ENCODE assay signal across 10 cellular contexts in genomic region chr20:17679786-17680127, GRCh38. TPM values are rescaled to one million over a fixed set of nuclear protein-coding genes. Genes with fewer than 3 reads are reported as not detected.
DNase-seq lines count a peak whose midpoint lies in the region; TF ChIP-seq lines count a peak whose summit lies in the region.
"Had no signal": no experiment of that assay in that cellular context is flagged by ENCODE, and none has a peak within 500 bp of the region (broad histone marks: within the 10 kb centered on the region; RNA-seq: fewer than 3 reads in every experiment).

No MANE protein-coding gene starts in this region.

- H3K4me3 ChIP-seq in BJ (ENCODE audit: low read depth, low read length) (peak overlapping the region; percentile 92), MM.1S (ENCODE audit: low read length) (peak overlapping the region; percentile 95), dorsolateral prefrontal cortex (peak overlapping the region in 22 of 59 donors; percentile 60 to 86 (median 74))

- H3K27me3 ChIP-seq in BJ (ENCODE audit: control insufficient read depth, insufficient read depth, low read length) (peaks cover 6% of the 10 kb centered on the region), MM.1S (replicated peaks; ENCODE audit: insufficient read depth, low read length) (no peaks in the 10 kb centered on the region), dorsolateral prefrontal cortex (no peaks in the 10 kb centered on the region)

- H3K9ac ChIP-seq in MM.1S (ENCODE audit: low read length): peak overlapping the region; percentile 89

- peaks cover 30% of the 10 kb centered on the region for H3K36me3 Mint-ChIP-seq in nephron progenitor cell (ENCODE audit: low read depth)

- peaks cover 5% of the 10 kb centered on the region; the same call in 1 of the 2 replicates for H3F3A ChIP-seq in MM.1S (ENCODE audit: insufficient read depth, low read length)

- POLR2A ChIA-PET in BJ (lab: Charles Lee): no interaction called here

- no peak overlapping the region for H2AFZ ChIP-seq in MM.1S (ENCODE audit: low read length)

- peak overlapping the region; percentile 84 for H3K4me3 Mint-ChIP-seq in nephron progenitor cell

- H3K9me2 ChIP-seq in MM.1S (replicated peaks; ENCODE audit: insufficient read depth, low read length): no peaks in the 10 kb centered on the region

- no peaks in the 10 kb centered on the region for H3K9me3 Mint-ChIP-seq in nephron progenitor cell

- no peak for DNase-seq in BJ (ENCODE audit: low read depth)
- DNase-seq in MM.1S: no peak
- no peak for DNase-seq in dorsolateral prefrontal cortex
- peak; percentile 29 for DNase-seq in nephron progenitor cell
- no peak for DNase-seq in SW 1271 (lab: John Stamatoyannopoulos, UW)
- DNase-seq in anterior cingulate cortex (lab: John Stamatoyannopoulos, UW): no peak
- DNase-seq in NCI-H526 treated with DMSO at 0.1 percent for 48 hours (lab: John Stamatoyannopoulos, UW): no peak
- no peak for DNase-seq in stimulated activated CD4-positive, alpha-beta T cell treated with anti-CD3 and anti-CD28 coated beads, Interleukin-2, amount 100 ng/mL, for 24 hours
- DNase-seq: activated CD4-positive, alpha-beta T cell treated with anti-CD3 and anti-CD28 coated beads for 1 hour; stimulated activated naive CD4-positive, alpha-beta T cell treated with Interleukin-2 at 50 U/mL for 16 hours had no signal

- peaks cover 5% of the 10 kb centered on the region for H3K27me3 Mint-ChIP-seq in nephron progenitor cell (ENCODE audit: low read depth, poor library complexity)

- H4K20me1 ChIP-seq in MM.1S (ENCODE audit: insufficient read depth, low read length): peaks cover 61% of the 10 kb centered on the region

- CTCF ChIA-PET in BJ (lab: Yijun Ruan, JAX): interaction anchor here (1.1 to 4.2 kb wide), 7 partner anchors 10 to 258 kb away, joined by 3 to 39 read pairs (median 6); no protein-coding TSS in a partner anchor

- H3K4me1 Mint-ChIP-seq in nephron progenitor cell: peaks cover 45% of the 10 kb centered on the region

- H3K9me3 ChIP-seq in MM.1S (replicated peaks; ENCODE audit: insufficient read depth, low read length): no peaks in the 10 kb centered on the region

- TF ChIP-seq CTCF in BJ (IDR thresholded peaks at IDR 0.05; ENCODE audit: insufficient read depth, low read depth, low read length) (no peak), MM.1S (IDR thresholded peaks at IDR 0.05; ENCODE audit: low read length) (no peak), dorsolateral prefrontal cortex (IDR thresholded peaks at IDR 0.05 in 54 of 56, conservative IDR thresholded peaks at IDR 0.05 in 2 of 56; ENCODE audit: low read depth in 1 of 56, partially characterized antibody in 56 of 56) (no peak), nephron progenitor cell (IDR thresholded peaks at IDR 0.05) (no peak)

- H3K27ac ChIP-seq in MM.1S (ENCODE audit: low read length) (peak overlapping the region; percentile 41; the same call in 1 of the 2 replicates), dorsolateral prefrontal cortex (peak overlapping the region in 53 of 59 donors; percentile 22 to 97 (median 92))

- peak overlapping the region; percentile 98 for H3K27ac Mint-ChIP-seq in nephron progenitor cell

- H3K4me1 ChIP-seq in MM.1S (ENCODE audit: low read length): peaks cover 31% of the 10 kb centered on the region

- H3K36me3 ChIP-seq in BJ (ENCODE audit: control insufficient read depth, insufficient read depth, low read length) (peaks cover 13% of the 10 kb centered on the region), MM.1S (replicated peaks; ENCODE audit: insufficient read depth, low read length) (peaks cover 12% of the 10 kb centered on the region)

- peaks cover 64% of the 10 kb centered on the region for H3K79me2 ChIP-seq in MM.1S (ENCODE audit: low read length)

- intact Hi-C loops in dorsolateral prefrontal cortex (cut with DNase I): loop anchor here (2.0 to 10.0 kb wide), 8 partner anchors 19 to 605 kb away; partner anchors contain the start of genes MGME1 (in 2 of the 2), SNX5 (in 2 of the 2), BFSP1 (in 1 of the 2) and ZNF133 (in 1 of the 2)

- H3K4me2 ChIP-seq in MM.1S (ENCODE audit: low read depth, low read length): peak overlapping the region; percentile 83

RNA-seq across cellular contexts. Expression of gene RRBP1, which starts 2.3 kb away (rescaled TPM):
- 87.1 and 98.7 TPM in 2 replicates for polyA plus RNA-seq in BJ (2011; rRNA removed)
- 64.7 and 78.4 TPM in 2 replicates for polyA minus RNA-seq in BJ (2011; rRNA and poly(A)+ RNA removed)
- total RNA-seq in dorsolateral prefrontal cortex: 100 to 1,000 TPM in 1 of 120 experiments, 10 to 100 TPM in 119; 25.5 to 102 (median 45.7) TPM

RNA-seq across cellular contexts. Expression of gene BANF2, which starts 20.0 kb away (rescaled TPM):
- not detected in 2 replicates for polyA plus RNA-seq in BJ (2011; rRNA removed)
- not detected in 2 replicates for polyA minus RNA-seq in BJ (2011; rRNA and poly(A)+ RNA removed)
- total RNA-seq in dorsolateral prefrontal cortex: not detected
